ENCODE assay signal across 11 cellular contexts in the genomic region with DNA sequence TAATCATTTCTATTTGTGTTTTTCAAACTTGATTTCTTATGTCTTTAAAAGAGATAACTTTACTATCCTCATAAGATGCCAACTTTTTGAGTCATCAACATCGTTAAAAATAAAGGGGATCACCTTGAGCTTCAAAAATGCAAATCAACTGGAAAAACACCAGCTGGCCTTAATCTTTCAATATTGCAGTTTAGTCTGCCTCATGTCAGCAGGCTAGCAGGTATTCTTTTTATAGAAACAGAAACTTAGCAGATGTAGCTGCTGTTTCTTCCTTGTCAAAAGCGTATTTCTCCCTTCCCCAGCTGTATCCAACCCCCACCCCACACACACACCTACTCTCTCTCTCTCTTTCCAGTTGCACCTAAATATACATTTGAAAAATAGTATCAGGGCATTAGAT.
DNase-seq lines count a peak whose midpoint lies in the region; ATAC-seq and TF ChIP-seq lines count a peak whose summit lies in the region.
"Had no signal": no experiment of that assay in that cellular context is flagged by ENCODE, and none has a peak within 500 bp of the region (broad histone marks: within the 10 kb centered on the region; RNA-seq: fewer than 3 reads in every experiment).

No MANE protein-coding gene starts in this region.

- H4K20me1 ChIP-seq in OCI-LY1 (ENCODE audit: insufficient read depth, low read length), result no peaks in the 10 kb centered on the region

- no peaks in the 10 kb centered on the region for H3K79me2 ChIP-seq in OCI-LY1 (ENCODE audit: insufficient read depth, low read length)

- H3K9me3 ChIP-seq in OCI-LY1 (ENCODE audit: low read length), result no peaks in the 10 kb centered on the region

- H3K4me3 ChIP-seq in OCI-LY1 (ENCODE audit: low read depth, low read length, poor library complexity, severe bottlenecking), result no peak overlapping the region

- TF ChIP-seq POLR2A in GM18505 (IDR thresholded peaks at IDR 0.05; ENCODE audit: borderline replicate concordance, extremely low read depth, insufficient read depth, insufficient read length), result no peak

- H3K4me1 ChIP-seq in OCI-LY1 (ENCODE audit: insufficient read depth, low read length, severe bottlenecking), result peaks cover 47% of the 10 kb centered on the region

- peak overlapping the region; percentile 63 for H3K9ac ChIP-seq in OCI-LY1 (ENCODE audit: low read length)

- H3K36me3 ChIP-seq in OCI-LY1 (ENCODE audit: insufficient read depth, low read length), result peaks cover 5% of the 10 kb centered on the region; the same call in 1 of the 2 replicates

- DNase-seq in ecto neural progenitor cell (ENCODE audit: low spot score) (no peak), iPS-NIHi7 (ENCODE audit: extremely low spot score) (no peak), NCI-H2081 treated with DMSO at 0.1 percent for 48 hours (lab: John Stamatoyannopoulos, UW) (no peak)
- DNase-seq in stimulated activated CD4-positive, alpha-beta T cell treated with anti-CD3 and anti-CD28 coated beads, Interleukin-2, amount 100 ng/mL, for 48 hours, result no peak
- DNase-seq: T-helper 9 cell had no signal

- no peak for TF ChIP-seq CTCF in OCI-LY1 (IDR thresholded peaks at IDR 0.05; ENCODE audit: low read length)

- H3K27me3 ChIP-seq in OCI-LY1 (ENCODE audit: insufficient read depth, low read length), result no peaks in the 10 kb centered on the region

- no peak overlapping the region for H2AFZ ChIP-seq in OCI-LY1 (ENCODE audit: low read length)

- peak overlapping the region; percentile 100 for H3K27ac ChIP-seq in OCI-LY1 (ENCODE audit: low read depth, low read length, poor library complexity, severe bottlenecking)
- H3K27ac ChIP-seq: epithelial cell of prostate had no signal

- 0 out of 2 replicates have a peak, but pooled peaks cover 8% of the 10 kb centered on the region for H3F3A ChIP-seq in OCI-LY1 (ENCODE audit: insufficient read depth, low read length)

- peak overlapping the region; percentile 61 for H3K4me2 ChIP-seq in OCI-LY1 (ENCODE audit: low read length)

- ATAC-seq in GM18505 (IDR thresholded peaks at IDR 0.05; ENCODE audit: unreplicated experiment) (peak; percentile 96), GM21423 (IDR thresholded peaks at IDR 0.05; ENCODE audit: unreplicated experiment) (peak; percentile 94), HG03103 (IDR thresholded peaks at IDR 0.05; ENCODE audit: low read depth, unreplicated experiment) (peak; percentile 95)
- ATAC-seq: left lobe of liver had no signal

- no peaks in the 10 kb centered on the region for H3K9me2 ChIP-seq in OCI-LY1 (ENCODE audit: low read depth, low read length)
